In genomic region chr5:151002250-151002649, GRCh38 we compare ENCODE assay signal across 9 cellular contexts. TPM values are rescaled to one million over a fixed set of nuclear protein-coding genes. Genes with fewer than 3 reads are reported as not detected.
DNase-seq lines count a peak whose midpoint lies in the region; ATAC-seq, FAIRE-seq and TF ChIP-seq lines count a peak whose summit lies in the region.
"Had no signal": no experiment of that assay in that cellular context is flagged by ENCODE, and none has a peak within 500 bp of the region (broad histone marks: within the 10 kb centered on the region; RNA-seq: fewer than 3 reads in every experiment).

No MANE protein-coding gene starts in this region.

- H3K9me3 ChIP-seq in kidney (ENCODE audit: control insufficient read depth in 1 of 2, low read length in 2 of 2): no peaks in the 10 kb centered on the region

- peaks cover 32 to 45% of the 10 kb centered on the region in 2 donors for H3K4me1 ChIP-seq in kidney (ENCODE audit: control insufficient read depth in 1 of 2, insufficient read depth in 1 of 2, low read depth in 1 of 2, low read length in 2 of 2)

- H3K9ac ChIP-seq in kidney (ENCODE audit: low read length in 2 of 2): no peak overlapping the region

- no peak for ATAC-seq in GM21576 (IDR thresholded peaks at IDR 0.05; ENCODE audit: unreplicated experiment)

- DNase-seq in A172 (ENCODE audit: low spot score): peak; percentile 35
- peak; percentile 51 for DNase-seq in HCEC 1CT
- peak; percentile 53 for DNase-seq in amniotic stem cell (lab: John Stamatoyannopoulos, UW)
- DNase-seq in kidney: no peak
- no peak for DNase-seq in stimulated activated CD4-positive, alpha-beta T cell treated with anti-CD3 and anti-CD28 coated beads, Interleukin-4, amount 100 ng/mL, for 4 hours
- DNase-seq in NCI-H2107 treated with DMSO at 0.1 percent for 48 hours (lab: John Stamatoyannopoulos, UW; ENCODE audit: unreplicated experiment): no peak
- no peak for DNase-seq in activated CD4-positive, alpha-beta T cell treated with anti-CD3 and anti-CD28 coated beads for 48 hours
- DNase-seq: effector memory CD4-positive, alpha-beta T cell had no signal

- peak; percentile 56 for TF ChIP-seq CTCF in kidney (IDR thresholded peaks at IDR 0.05; ENCODE audit: borderline replicate concordance, extremely low read depth, insufficient read depth)

- no peaks in the 10 kb centered on the region for H3K36me3 ChIP-seq in kidney (ENCODE audit: control insufficient read depth in 1 of 2, insufficient read depth in 2 of 2, low read length in 2 of 2)

- FAIRE-seq in kidney (lab: Jason Lieb, UNC): no peak

- intact Hi-C loops in kidney (cut with DNase I): no loop called here

- H3K27ac ChIP-seq in kidney (ENCODE audit: low read depth in 2 of 2, low read length in 2 of 2): peak overlapping the region in 1 of 2 donors; percentile 76

- no peak overlapping the region for H3K4me3 ChIP-seq in kidney (ENCODE audit: low read length in 2 of 2)

RNA-seq across cellular contexts. Expression of gene GPX3, which starts 18.1 kb away (rescaled TPM):
- not detected in 2 replicates for total RNA-seq in A172 (2014; rRNA removed; shearing (Covaris generic))
- 1,327 TPM for total RNA-seq in kidney
- polyA plus RNA-seq in kidney (ENCODE audit: insufficient read depth, low read depth, low replicate concordance): 27,893 TPM

Comparison
In these comparisons a context has a peak if more than half of its experiments do, and no peak if none do; other contexts are left out.
1. DNase-seq: peak in A172 (single experiment), HCEC 1CT (single experiment) and amniotic stem cell (single experiment); none in kidney (single experiment), stimulated activated CD4-positive, alpha-beta T cell treated with anti-CD3 and anti-CD28 coated beads, Interleukin-4, amount 100 ng/mL, for 4 hours (0 of 2), NCI-H2107 treated with DMSO at 0.1 percent for 48 hours (single experiment) and activated CD4-positive, alpha-beta T cell treated with anti-CD3 and anti-CD28 coated beads for 48 hours (single experiment).
2. RNA of gene GPX3, which starts 18.1 kb away (total RNA-seq): 1,327 TPM in kidney (single experiment); not detected in A172; every median in the first group is over 1,000 times any median in the second.